ENCODE assay signal across 1 cellular context in the genomic region with DNA sequence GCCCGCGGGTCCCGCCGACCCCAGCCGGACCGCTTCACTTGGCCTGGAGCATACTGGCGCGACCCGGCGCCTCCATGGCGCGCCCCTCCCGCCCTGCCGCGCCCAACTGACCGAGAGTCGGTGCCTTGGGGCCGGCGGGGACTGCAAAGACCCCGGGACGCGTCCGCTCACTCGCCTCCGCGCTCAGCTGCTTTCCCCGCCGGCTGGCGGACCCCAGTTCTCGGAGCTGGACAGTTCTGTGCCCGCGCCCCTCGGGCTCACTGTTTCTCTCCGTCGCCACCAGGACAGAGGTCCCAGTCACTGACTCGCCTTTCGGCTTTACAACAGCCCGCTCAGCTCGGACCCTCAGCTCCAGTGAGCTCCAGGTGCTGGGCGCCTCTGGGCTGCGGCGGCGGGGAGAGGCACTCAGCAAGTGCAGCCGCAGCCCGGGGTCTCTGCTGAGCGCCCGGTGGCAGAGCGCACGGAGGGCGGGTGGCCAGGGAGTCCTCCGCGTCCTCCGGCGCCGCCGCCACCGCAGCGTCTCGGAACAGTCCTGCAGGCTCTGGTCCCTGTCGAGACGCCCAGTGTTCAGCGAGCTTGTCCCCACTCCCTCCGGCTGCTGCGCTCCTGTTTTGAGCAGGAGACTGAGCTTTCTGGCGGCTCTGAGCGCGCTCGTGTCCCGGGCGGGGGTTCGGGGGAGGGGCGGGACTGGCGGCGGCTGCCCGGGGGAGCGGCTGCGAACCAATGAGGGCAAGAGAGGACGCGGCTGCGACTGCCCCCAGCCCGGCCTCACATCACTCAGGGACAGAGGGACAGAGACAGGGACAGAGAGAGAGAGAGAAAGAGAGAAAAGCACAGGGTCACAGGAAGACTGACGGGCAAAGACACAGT.
TF ChIP-seq lines count a peak whose summit lies in the region.

A gene (minus strand): TSS at position 637 of the 870 bp plus-strand sequence. CDS start 638 bp downstream, outside the sequence.

TF ChIP-seq in SK-N-SH treated with all-trans-retinoic acid at 6 μM for 48 hours, 23 proteins besides CTCF, POLR2A, EP300 and RAD21 (continued from another document):
- TF ChIP-seq, protein P1, sequence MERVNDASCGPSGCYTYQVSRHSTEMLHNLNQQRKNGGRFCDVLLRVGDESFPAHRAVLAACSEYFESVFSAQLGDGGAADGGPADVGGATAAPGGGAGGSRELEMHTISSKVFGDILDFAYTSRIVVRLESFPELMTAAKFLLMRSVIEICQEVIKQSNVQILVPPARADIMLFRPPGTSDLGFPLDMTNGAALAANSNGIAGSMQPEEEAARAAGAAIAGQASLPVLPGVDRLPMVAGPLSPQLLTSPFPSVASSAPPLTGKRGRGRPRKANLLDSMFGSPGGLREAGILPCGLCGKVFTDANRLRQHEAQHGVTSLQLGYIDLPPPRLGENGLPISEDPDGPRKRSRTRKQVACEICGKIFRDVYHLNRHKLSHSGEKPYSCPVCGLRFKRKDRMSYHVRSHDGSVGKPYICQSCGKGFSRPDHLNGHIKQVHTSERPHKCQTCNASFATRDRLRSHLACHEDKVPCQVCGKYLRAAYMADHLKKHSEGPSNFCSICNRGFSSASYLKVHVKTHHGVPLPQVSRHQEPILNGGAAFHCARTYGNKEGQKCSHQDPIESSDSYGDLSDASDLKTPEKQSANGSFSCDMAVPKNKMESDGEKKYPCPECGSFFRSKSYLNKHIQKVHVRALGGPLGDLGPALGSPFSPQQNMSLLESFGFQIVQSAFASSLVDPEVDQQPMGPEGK (CRISPR knock-in tag; IDR thresholded peaks at IDR 0.05; ENCODE audit: borderline replicate concordance): no peak
- TF ChIP-seq ARNTL (CRISPR knock-in tag; IDR thresholded peaks at IDR 0.05; ENCODE audit: borderline replicate concordance, low read depth): no peak
- TF ChIP-seq ISL1 (CRISPR knock-in tag; IDR thresholded peaks at IDR 0.05): no peak
- TF ChIP-seq, protein P2, sequence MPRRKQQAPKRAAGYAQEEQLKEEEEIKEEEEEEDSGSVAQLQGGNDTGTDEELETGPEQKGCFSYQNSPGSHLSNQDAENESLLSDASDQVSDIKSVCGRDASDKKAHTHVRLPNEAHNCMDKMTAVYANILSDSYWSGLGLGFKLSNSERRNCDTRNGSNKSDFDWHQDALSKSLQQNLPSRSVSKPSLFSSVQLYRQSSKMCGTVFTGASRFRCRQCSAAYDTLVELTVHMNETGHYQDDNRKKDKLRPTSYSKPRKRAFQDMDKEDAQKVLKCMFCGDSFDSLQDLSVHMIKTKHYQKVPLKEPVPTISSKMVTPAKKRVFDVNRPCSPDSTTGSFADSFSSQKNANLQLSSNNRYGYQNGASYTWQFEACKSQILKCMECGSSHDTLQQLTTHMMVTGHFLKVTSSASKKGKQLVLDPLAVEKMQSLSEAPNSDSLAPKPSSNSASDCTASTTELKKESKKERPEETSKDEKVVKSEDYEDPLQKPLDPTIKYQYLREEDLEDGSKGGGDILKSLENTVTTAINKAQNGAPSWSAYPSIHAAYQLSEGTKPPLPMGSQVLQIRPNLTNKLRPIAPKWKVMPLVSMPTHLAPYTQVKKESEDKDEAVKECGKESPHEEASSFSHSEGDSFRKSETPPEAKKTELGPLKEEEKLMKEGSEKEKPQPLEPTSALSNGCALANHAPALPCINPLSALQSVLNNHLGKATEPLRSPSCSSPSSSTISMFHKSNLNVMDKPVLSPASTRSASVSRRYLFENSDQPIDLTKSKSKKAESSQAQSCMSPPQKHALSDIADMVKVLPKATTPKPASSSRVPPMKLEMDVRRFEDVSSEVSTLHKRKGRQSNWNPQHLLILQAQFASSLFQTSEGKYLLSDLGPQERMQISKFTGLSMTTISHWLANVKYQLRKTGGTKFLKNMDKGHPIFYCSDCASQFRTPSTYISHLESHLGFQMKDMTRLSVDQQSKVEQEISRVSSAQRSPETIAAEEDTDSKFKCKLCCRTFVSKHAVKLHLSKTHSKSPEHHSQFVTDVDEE (CRISPR knock-in tag; IDR thresholded peaks at IDR 0.05): no peak
- TF ChIP-seq ZFP30 (CRISPR knock-in tag; IDR thresholded peaks at IDR 0.05): no peak
- no peak for TF ChIP-seq OSR1 (CRISPR knock-in tag; IDR thresholded peaks at IDR 0.05)
- no peak for TF ChIP-seq ZC3H10 (CRISPR knock-in tag; IDR thresholded peaks at IDR 0.05)
- no peak for TF ChIP-seq TOX (CRISPR knock-in tag; IDR thresholded peaks at IDR 0.05; ENCODE audit: borderline replicate concordance)
- TF ChIP-seq ZFP3 (CRISPR knock-in tag; IDR thresholded peaks at IDR 0.05): no peak
- no peak for TF ChIP-seq SNAI2 (CRISPR knock-in tag; IDR thresholded peaks at IDR 0.05)
- no peak for TF ChIP-seq RARB (CRISPR knock-in tag; IDR thresholded peaks at IDR 0.05)
- no peak for TF ChIP-seq ESRRG (CRISPR knock-in tag; IDR thresholded peaks at IDR 0.05)
- no peak for TF ChIP-seq PPARA (CRISPR knock-in tag; IDR thresholded peaks at IDR 0.05; ENCODE audit: borderline replicate concordance)
- TF ChIP-seq ZNF70 (CRISPR knock-in tag; IDR thresholded peaks at IDR 0.05): no peak
- no peak for TF ChIP-seq ZNF565 (CRISPR knock-in tag; conservative IDR thresholded peaks at IDR 0.05; ENCODE audit: low read depth)
- TF ChIP-seq TCF4 (CRISPR knock-in tag; IDR thresholded peaks at IDR 0.05; ENCODE audit: borderline replicate concordance): no peak
- TF ChIP-seq GLIS3 (CRISPR knock-in tag; IDR thresholded peaks at IDR 0.05): no peak
- no peak for TF ChIP-seq CSDC2 (CRISPR knock-in tag; IDR thresholded peaks at IDR 0.05)
- no peak for TF ChIP-seq BACH2 (CRISPR knock-in tag; IDR thresholded peaks at IDR 0.05; ENCODE audit: borderline replicate concordance)
